Comparison of ENCODE assay signal across 23 cellular contexts in genomic region chr13:107881362-107881761, GRCh38.
DNase-seq lines count a peak whose midpoint lies in the region; ATAC-seq, FAIRE-seq and TF ChIP-seq lines count a peak whose summit lies in the region.
"Had no signal": no experiment of that assay in that cellular context is flagged by ENCODE, and none has a peak within 500 bp of the region (broad histone marks: within the 10 kb centered on the region; RNA-seq: fewer than 3 reads in every experiment).

No MANE protein-coding gene starts in this region.

- H3K14ac ChIP-seq in IMR-90 (replicated peaks; ENCODE audit: low read depth, low read length) (no peak overlapping the region), neuronal stem cell (ENCODE audit: low read length) (no peak overlapping the region)

- H3K36me3 ChIP-seq in IMR-90 (ENCODE audit: control insufficient read depth, insufficient read depth, low read length) (no peaks in the 10 kb centered on the region), RWPE2 (ENCODE audit: low read depth) (no peaks in the 10 kb centered on the region), neuronal stem cell (replicated peaks in 1 of 2; ENCODE audit: control insufficient read depth in 2 of 2, insufficient read depth in 2 of 2, low read length in 2 of 2) (no peaks in the 10 kb centered on the region), thyroid gland (no peaks in the 10 kb centered on the region)

- H4K20me1 ChIP-seq in IMR-90 (ENCODE audit: insufficient read depth, low read length), result no peaks in the 10 kb centered on the region

- H3K4ac ChIP-seq in IMR-90 (ENCODE audit: low read depth, low read length) (no peak overlapping the region), neuronal stem cell (ENCODE audit: low read length) (no peak overlapping the region)

- peak; percentile 30 for FAIRE-seq in islet of Langerhans (lab: Jason Lieb, UNC)
- FAIRE-seq: GM12878, H1, HepG2 had no signal

- H3K9ac ChIP-seq in IMR-90 (ENCODE audit: low read depth, low read length) (no peak overlapping the region), neuronal stem cell (ENCODE audit: low read depth, low read length, poor library complexity) (no peak overlapping the region)

- H4K91ac ChIP-seq in IMR-90 (ENCODE audit: insufficient read depth, low read depth, low read length), result no peak overlapping the region
- no peak overlapping the region for H4K91ac ChIP-seq in neuronal stem cell (ENCODE audit: low read depth, low read length, poor library complexity)

- dilution Hi-C loops in IMR-90 (cut with HindIII; ENCODE audit: low sequenced_read_pairs, unreplicated experiment), result no loop called here

- no CpG with 5 or more reads among the region's 3 CpGs for WGBS in IMR-90 (ENCODE audit: extremely low coverage in 2 of 2, insufficient read length in 1 of 2), 2 experiments
- WGBS in neuronal stem cell (ENCODE audit: extremely low coverage in 2 of 2, insufficient read length in 2 of 2, insufficient replicate concordance in 1 of 2), 2 donors, result no CpG with 5 or more reads among the region's 3 CpGs
- 85 to 91% methylated on average over 3 of the region's 3 CpGs for WGBS in thyroid gland, 2 donors

- no peak overlapping the region for H2AFZ ChIP-seq in IMR-90 (replicated peaks; ENCODE audit: low read length, poor library complexity)
- H2AFZ ChIP-seq in neuronal stem cell (ENCODE audit: low read length), result no peak overlapping the region

- TF ChIP-seq POLR2A in IMR-90 (IDR thresholded peaks at IDR 0.05; ENCODE audit: low read depth, low read length) (no peak), thyroid gland (IDR thresholded peaks at IDR 0.05) (no peak)

- H3K27ac ChIP-seq in IMR-90 (ENCODE audit: insufficient read depth, low read length), result no peak overlapping the region
- H3K27ac ChIP-seq in RWPE2 (ENCODE audit: poor library complexity, severe bottlenecking), result no peak overlapping the region
- H3K27ac ChIP-seq in neuronal stem cell (replicated peaks; ENCODE audit: low read length), result no peak overlapping the region
- no peak overlapping the region for H3K27ac ChIP-seq in thyroid gland

- H3K18ac ChIP-seq in IMR-90 (ENCODE audit: low read depth, low read length) (no peak overlapping the region), neuronal stem cell (ENCODE audit: low read length) (no peak overlapping the region)

- no peak overlapping the region for H2BK15ac ChIP-seq in IMR-90 (ENCODE audit: low read depth, low read length)
- H2BK15ac ChIP-seq in neuronal stem cell (ENCODE audit: low read length), result no peak overlapping the region

- H3K27me3 ChIP-seq in IMR-90 (ENCODE audit: control insufficient read depth, insufficient read depth, low read length) (no peaks in the 10 kb centered on the region), RWPE2 (ENCODE audit: insufficient read depth, poor library complexity, severe bottlenecking) (no peaks in the 10 kb centered on the region), neuronal stem cell (ENCODE audit: control insufficient read depth in 3 of 3, insufficient read depth in 3 of 3, low read depth in 1 of 3, low read length in 3 of 3) (no peaks in the 10 kb centered on the region), thyroid gland (no peaks in the 10 kb centered on the region)

- intact Hi-C loops in IMR-90 (cut with micrococcal nuclease) (no loop called here), thyroid gland (cut with DNase I) (no loop called here)

- H2AK5ac ChIP-seq in IMR-90 (ENCODE audit: low read depth, low read length), result no peak overlapping the region
- H2AK5ac ChIP-seq in neuronal stem cell (ENCODE audit: low read depth, low read length), result no peak overlapping the region

- H3K9me3 ChIP-seq in IMR-90 (ENCODE audit: control insufficient read depth, insufficient read depth, low read length) (no peaks in the 10 kb centered on the region), RWPE2 (ENCODE audit: severe bottlenecking) (peaks cover 16% of the 10 kb centered on the region), neuronal stem cell (replicated peaks in 1 of 2; ENCODE audit: control insufficient read depth in 2 of 2, insufficient read depth in 1 of 2, low read depth in 1 of 2, low read length in 2 of 2) (no peaks in the 10 kb centered on the region), thyroid gland (no peaks in the 10 kb centered on the region)

- H3K9me1 ChIP-seq in IMR-90 (ENCODE audit: insufficient read depth, low read length), result peaks cover 5% of the 10 kb centered on the region; the same call in 1 of the 2 replicates

- H3K4me3 ChIP-seq in IMR-90 (ENCODE audit: insufficient read depth, low read depth, low read length) (no peak overlapping the region), RWPE2 (ENCODE audit: severe bottlenecking) (no peak overlapping the region), neuronal stem cell (ENCODE audit: low read length in 2 of 2) (no peak overlapping the region), thyroid gland (replicated peaks in 1 of 3) (no peak overlapping the region)
- H3K4me3 ChIP-seq: GM12878 had no signal

- POLR2A ChIA-PET in IMR-90 (lab: Charles Lee; ENCODE audit: unreplicated experiment), result no interaction called here

- peak overlapping the region; percentile 77 for H2BK5ac ChIP-seq in IMR-90 (ENCODE audit: low read depth, low read length, poor library complexity, severe bottlenecking)
- no peak overlapping the region for H2BK5ac ChIP-seq in neuronal stem cell (ENCODE audit: low read length)

- H4K8ac ChIP-seq in IMR-90 (ENCODE audit: low read depth in 2 of 2, low read length in 2 of 2), result no peak overlapping the region
- no peak overlapping the region for H4K8ac ChIP-seq in neuronal stem cell (ENCODE audit: low read depth, low read length)

- ATAC-seq in IMR-90 (ENCODE audit: low read depth) (peak; percentile 76), RWPE2 (ENCODE audit: low read depth) (peak; percentile 65), HG02623 (IDR thresholded peaks at IDR 0.05; ENCODE audit: unreplicated experiment) (no peak)
- ATAC-seq: GM12878, HepG2, Panc1 had no signal

- no peak overlapping the region for H4K5ac ChIP-seq in IMR-90 (ENCODE audit: low read depth, low read length)

- no peak overlapping the region for H3K23ac ChIP-seq in IMR-90 (ENCODE audit: low read depth, low read length)
- H3K23ac ChIP-seq in neuronal stem cell (ENCODE audit: low read depth, low read length, poor library complexity), result no peak overlapping the region

- CTCF ChIA-PET in IMR-90 (lab: Yijun Ruan, JAX), result no interaction called here

- H3K4me1 ChIP-seq in IMR-90 (ENCODE audit: control insufficient read depth, insufficient read depth, low read length), result peaks cover 5% of the 10 kb centered on the region; the same call in 1 of the 2 replicates
- H3K4me1 ChIP-seq in RWPE2 (ENCODE audit: insufficient read depth, poor library complexity, severe bottlenecking), result no peaks in the 10 kb centered on the region
- H3K4me1 ChIP-seq in neuronal stem cell (ENCODE audit: control insufficient read depth in 2 of 2, insufficient read depth in 1 of 2, low read depth in 1 of 2, low read length in 2 of 2), result no peaks in the 10 kb centered on the region
- H3K4me1 ChIP-seq in thyroid gland, result no peaks in the 10 kb centered on the region

- BruUV-seq in IMR-90 (replicated peaks; lab: Mats Ljungman, UMichigan), result no TSS peak

- H3K56ac ChIP-seq in IMR-90 (ENCODE audit: extremely low read depth, insufficient read depth, low read length), result no peak overlapping the region

- no peak for TF ChIP-seq RAD21 in IMR-90 (IDR thresholded peaks at IDR 0.05; ENCODE audit: low read length)

- no peak overlapping the region for H2AK9ac ChIP-seq in IMR-90 (replicated peaks; ENCODE audit: low read depth, low read length, poor library complexity)

- H3K79me1 ChIP-seq in IMR-90 (ENCODE audit: low read depth in 1 of 2, low read length in 2 of 2), result peaks cover 0 to 10% of the 10 kb centered on the region in 2 experiments; a peak in 2 of 4 replicates
- no peaks in the 10 kb centered on the region for H3K79me1 ChIP-seq in neuronal stem cell (ENCODE audit: low read depth, low read length)

- H3K4me2 ChIP-seq in IMR-90 (ENCODE audit: low read depth, low read length) (no peak overlapping the region), neuronal stem cell (ENCODE audit: insufficient read depth, low read length, poor library complexity, severe bottlenecking) (no peak overlapping the region)

- no peak overlapping the region for H2BK20ac ChIP-seq in IMR-90 (ENCODE audit: low read depth, low read length)

- TF ChIP-seq CTCF in IMR-90 (conservative IDR thresholded peaks at IDR 0.05; ENCODE audit: low read depth, low read length) (no peak), RWPE2 (IDR thresholded peaks at IDR 0.05; ENCODE audit: poor library complexity, severe bottlenecking) (no peak), thyroid gland (IDR thresholded peaks at IDR 0.05) (no peak)

- peak overlapping the region; percentile 25; the same call in 1 of the 2 replicates for H2BK120ac ChIP-seq in IMR-90 (ENCODE audit: low read depth, low read length)
- H2BK120ac ChIP-seq in neuronal stem cell (ENCODE audit: low read depth, low read length), result no peak overlapping the region

- H2BK12ac ChIP-seq in neuronal stem cell (ENCODE audit: low read length), result no peak overlapping the region

- DNase-seq in IMR-90 (peak; percentile 76), RWPE2 (ENCODE audit: low spot score) (no peak), fibroblast of gingiva (ENCODE audit: low read depth) (peak; percentile 23), A172 (ENCODE audit: low spot score) (no peak), neuronal stem cell (ENCODE audit: low spot score) (no peak), thyroid gland (no peak)
- DNase-seq: CD4-positive, CD25-positive, alpha-beta regulatory T cell; COR-L47; DMS 273 treated with DMSO at 0.1 percent for 48 hours; DND-41; KBM-7; MM.1S; NCI-H1092; NCI-H1436 treated with DMSO at 0.1 percent for 48 hours; NCI-H1930; NCI-H510A; NCI-H748 treated with DMSO at 0.1 percent for 48 hours had no signal

- in situ Hi-C loops in IMR-90 (cut with MboI; ENCODE audit: low sequenced_read_pairs), result no loop called here

TF ChIP-seq in IMR-90, 13 proteins besides CTCF, POLR2A, EP300 and RAD21 (continues in another document):
- no peak for TF ChIP-seq ELK1 (IDR thresholded peaks at IDR 0.05; ENCODE audit: borderline replicate concordance, low read depth, low read length)
- no peak for TF ChIP-seq MXI1 (IDR thresholded peaks at IDR 0.05; ENCODE audit: borderline replicate concordance, low read depth, low read length)

Comparison
In these comparisons a context has a peak if more than half of its experiments do, and no peak if none do; other contexts are left out.
1. DNase-seq: peak in IMR-90 (single experiment) and fibroblast of gingiva (single experiment); none in RWPE2 (single experiment), A172 (single experiment), neuronal stem cell (single experiment) and thyroid gland (0 of 2).